Comparison of ENCODE assay signal across 11 cellular contexts in the genomic region with DNA sequence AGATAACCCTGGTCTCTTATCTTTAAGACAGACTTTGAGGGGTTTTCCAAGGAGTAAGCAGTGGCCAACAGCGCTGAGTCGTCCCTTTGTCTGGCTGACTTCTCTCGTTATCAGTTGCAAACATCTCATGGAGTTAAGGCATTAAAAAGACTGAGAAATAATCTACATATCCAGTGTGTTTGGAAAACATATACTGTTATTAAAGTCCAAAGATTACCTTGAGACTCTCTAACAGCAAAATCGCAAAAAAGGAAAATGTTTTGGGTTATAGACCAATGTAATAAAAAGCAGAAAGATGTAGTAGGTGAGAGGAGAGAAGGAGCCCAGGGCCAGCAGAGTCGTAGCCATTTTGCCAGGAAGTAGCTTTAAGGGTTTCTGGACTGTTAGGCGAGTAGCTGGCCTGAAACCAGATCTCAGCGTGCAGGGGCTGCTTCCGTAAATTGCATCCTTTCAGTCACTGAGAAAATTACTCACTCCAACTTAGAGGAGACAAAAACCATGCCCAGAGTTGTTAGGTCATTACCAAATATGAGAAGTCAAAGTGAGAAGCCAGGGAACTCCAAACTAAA. TPM values are rescaled to one million over a fixed set of nuclear protein-coding genes. Genes with fewer than 3 reads are reported as not detected.
DNase-seq lines count a peak whose midpoint lies in the region; ATAC-seq and TF ChIP-seq lines count a peak whose summit lies in the region.
"Had no signal": no experiment of that assay in that cellular context is flagged by ENCODE, and none has a peak within 500 bp of the region (broad histone marks: within the 10 kb centered on the region; RNA-seq: fewer than 3 reads in every experiment).

No MANE protein-coding gene starts in this region.

- no peak; the same call in 1 of the 3 replicates for ATAC-seq in GM23338
- no peak for ATAC-seq in PC-3
- ATAC-seq in HG02840 (IDR thresholded peaks at IDR 0.05; ENCODE audit: low FRiP score, unreplicated experiment) = no peak

- POLR2A ChIA-PET in PC-3 (lab: Charles Lee; ENCODE audit: unreplicated experiment) = interaction anchor here (0.6 kb wide), 1 partner anchor 317 kb away, joined by 3 read pairs; no protein-coding TSS in a partner anchor

- no peak for TF ChIP-seq CTCF in GM23338 (conservative IDR thresholded peaks at IDR 0.05; ENCODE audit: low read depth in 2 of 2)
- TF ChIP-seq CTCF in PC-3 (conservative IDR thresholded peaks at IDR 0.05; ENCODE audit: low read depth, low read length) = no peak

- H3K9me3 ChIP-seq in PC-3 (ENCODE audit: low read length) (no peaks in the 10 kb centered on the region), iPS-20b (ENCODE audit: insufficient read depth, low read depth, low read length) (no peaks in the 10 kb centered on the region)
- H3K9me3 ChIP-seq: testis had no signal

- H3F3A ChIP-seq in GM23338 (replicated peaks; ENCODE audit: low read depth) (0 out of 2 replicates have a peak, but pooled peaks cover 4% of the 10 kb centered on the region), PC-3 (ENCODE audit: low read length, unreplicated experiment) (no peaks in the 10 kb centered on the region)

- H3K9ac ChIP-seq in PC-3 (ENCODE audit: low read length) (no peak overlapping the region), iPS-20b (ENCODE audit: low read depth, low read length) (peak overlapping the region; percentile 42; the same call in 1 of the 2 replicates)

- DNase-seq in Daoy (ENCODE audit: low read depth) (peak; percentile 84), GM23338 (ENCODE audit: low spot score) (no peak), PC-3 (no peak), NCI-H1092 (lab: John Stamatoyannopoulos, UW) (no peak), occipital lobe (lab: John Stamatoyannopoulos, UW) (no peak)
- DNase-seq in stimulated activated CD4-positive, alpha-beta T cell treated with anti-CD3 and anti-CD28 coated beads, Interleukin-4, amount 100 ng/mL, for 4 hours = no peak
- DNase-seq: amniotic stem cell, NCI-H510A, testis had no signal

- H3K4me3 ChIP-seq in GM23338 (no peak overlapping the region), PC-3 (ENCODE audit: low read length) (no peak overlapping the region), iPS-20b (ENCODE audit: low read length) (no peak overlapping the region)
- H3K4me3 ChIP-seq: testis had no signal

- H4K20me1 ChIP-seq in GM23338 (replicated peaks; ENCODE audit: insufficient read depth) (no peaks in the 10 kb centered on the region), PC-3 (ENCODE audit: low read length) (no peaks in the 10 kb centered on the region)

- H3K4me2 ChIP-seq in GM23338 = 0 out of 2 replicates have a peak overlapping the region, but pooled peaks have one; percentile 14
- no peak overlapping the region for H3K4me2 ChIP-seq in PC-3 (ENCODE audit: low read length)

- H3K79me2 ChIP-seq in GM23338 (replicated peaks; ENCODE audit: insufficient read depth) (no peaks in the 10 kb centered on the region), PC-3 (ENCODE audit: low read length) (no peaks in the 10 kb centered on the region)

- BruUV-seq in PC-3 (replicated peaks; lab: Mats Ljungman, UMichigan) = no TSS peak

- intact Hi-C loops in PC-3 (cut with micrococcal nuclease) = no loop called here

- H3K9me2 ChIP-seq in GM23338 (ENCODE audit: insufficient read depth) = peaks cover 6% of the 10 kb centered on the region; the same call in 1 of the 2 replicates
- no peaks in the 10 kb centered on the region for H3K9me2 ChIP-seq in PC-3 (replicated peaks; ENCODE audit: low read length)

- H3K4me1 ChIP-seq in GM23338 (ENCODE audit: insufficient read depth) (peaks cover 15% of the 10 kb centered on the region; the same call in 1 of the 2 replicates), PC-3 (ENCODE audit: insufficient read depth, low read length) (peaks cover 5% of the 10 kb centered on the region), iPS-20b (ENCODE audit: insufficient read depth, low read length) (peaks cover 17% of the 10 kb centered on the region; the same call in 1 of the 2 replicates)

- H3K27ac ChIP-seq in GM23338 (ENCODE audit: low read depth) = no peak overlapping the region
- H3K27ac ChIP-seq in PC-3 (ENCODE audit: low read length) = no peak overlapping the region
- peak overlapping the region; percentile 14 for H3K27ac ChIP-seq in iPS-20b (ENCODE audit: low read length)
- H3K27ac ChIP-seq: testis had no signal

- no peak overlapping the region for H3K27ac Mint-ChIP-seq in GM23338

- H3K27me3 ChIP-seq in GM23338 (ENCODE audit: insufficient read depth) (no peaks in the 10 kb centered on the region), PC-3 (ENCODE audit: low read length) (no peaks in the 10 kb centered on the region), iPS-20b (ENCODE audit: insufficient read depth, low read length) (no peaks in the 10 kb centered on the region)
- H3K27me3 ChIP-seq: testis had no signal

- peaks cover 31% of the 10 kb centered on the region for H3K4me1 Mint-ChIP-seq in GM23338

- H2AFZ ChIP-seq in GM23338 (peak overlapping the region; percentile 97), PC-3 (ENCODE audit: low read length) (peak overlapping the region; percentile 23; the same call in 1 of the 2 replicates)

- H3K4me3 Mint-ChIP-seq in GM23338 = no peak overlapping the region

- peaks cover 6% of the 10 kb centered on the region; the same call in 1 of the 3 replicates for H3K36me3 Mint-ChIP-seq in GM23338 (ENCODE audit: low read depth)

- H3K36me3 ChIP-seq in GM23338 (ENCODE audit: insufficient read depth) = no peaks in the 10 kb centered on the region; the same call in 1 of the 2 replicates
- H3K36me3 ChIP-seq in PC-3 (ENCODE audit: low read depth, low read length) = no peaks in the 10 kb centered on the region
- H3K36me3 ChIP-seq in iPS-20b (ENCODE audit: insufficient read depth, low read depth, low read length) = no peaks in the 10 kb centered on the region

- no peaks in the 10 kb centered on the region for H3K27me3 Mint-ChIP-seq in GM23338 (ENCODE audit: insufficient read depth, low read depth, poor library complexity)

- CTCF ChIA-PET in PC-3 (lab: Charles Lee) = no interaction called here

- peaks cover 10% of the 10 kb centered on the region; the same call in 2 of the 3 replicates for H3K9me3 Mint-ChIP-seq in GM23338

TF ChIP-seq in GM23338, 12 proteins besides CTCF, POLR2A, EP300 and RAD21:
- TF ChIP-seq ZNF114 (CRISPR knock-in tag; IDR thresholded peaks at IDR 0.05) (no peak), EZH2phosphoT487 (IDR thresholded peaks at IDR 0.05; ENCODE audit: unreplicated experiment) (no peak), CREB1 (CRISPR knock-in tag; IDR thresholded peaks at IDR 0.05; ENCODE audit: low read depth) (no peak), JUNB (IDR thresholded peaks at IDR 0.05; ENCODE audit: unreplicated experiment) (no peak), POLR2AphosphoS5 (IDR thresholded peaks at IDR 0.05; ENCODE audit: low read depth) (no peak), ZNF331 (CRISPR knock-in tag; IDR thresholded peaks at IDR 0.05; ENCODE audit: low read depth) (no peak)

RNA-seq across cellular contexts. Expression of a gene that starts 24.6 kb away (rescaled TPM):
- total RNA-seq in Daoy (2014; rRNA removed; shearing (Covaris generic)) = 0.34 and 0.39 TPM in 2 replicates
- 0.12 and 0.17 TPM in 2 replicates for total RNA-seq in GM23338 (2014; rRNA removed; shearing (Covaris generic))
- 0.03 TPM in 2 replicates for polyA plus RNA-seq in GM23338 (2016; fragmentation: Nextera tagmentation; extraction: Ambion mirVana)
- total RNA-seq in PC-3 (2014; rRNA removed) (0.11 and 0.23 TPM in 2 replicates), occipital lobe (0.47 TPM)

RNA-seq across cellular contexts. Expression of a gene that starts 39.1 kb away (rescaled TPM):
- total RNA-seq in Daoy (2014; rRNA removed; shearing (Covaris generic)) = 92.2 and 92.7 TPM in 2 replicates
- 50.4 and 66.0 TPM in 2 replicates for total RNA-seq in GM23338 (2014; rRNA removed; shearing (Covaris generic))
- 27.6 and 34.8 TPM in 2 replicates for polyA plus RNA-seq in GM23338 (2016; fragmentation: Nextera tagmentation; extraction: Ambion mirVana)
- total RNA-seq in PC-3 (2014; rRNA removed) = 92.2 and 114 TPM in 2 replicates
- 48.7 TPM for total RNA-seq in occipital lobe
